ENCODE assay signal across 13 cellular contexts in the genomic region with DNA sequence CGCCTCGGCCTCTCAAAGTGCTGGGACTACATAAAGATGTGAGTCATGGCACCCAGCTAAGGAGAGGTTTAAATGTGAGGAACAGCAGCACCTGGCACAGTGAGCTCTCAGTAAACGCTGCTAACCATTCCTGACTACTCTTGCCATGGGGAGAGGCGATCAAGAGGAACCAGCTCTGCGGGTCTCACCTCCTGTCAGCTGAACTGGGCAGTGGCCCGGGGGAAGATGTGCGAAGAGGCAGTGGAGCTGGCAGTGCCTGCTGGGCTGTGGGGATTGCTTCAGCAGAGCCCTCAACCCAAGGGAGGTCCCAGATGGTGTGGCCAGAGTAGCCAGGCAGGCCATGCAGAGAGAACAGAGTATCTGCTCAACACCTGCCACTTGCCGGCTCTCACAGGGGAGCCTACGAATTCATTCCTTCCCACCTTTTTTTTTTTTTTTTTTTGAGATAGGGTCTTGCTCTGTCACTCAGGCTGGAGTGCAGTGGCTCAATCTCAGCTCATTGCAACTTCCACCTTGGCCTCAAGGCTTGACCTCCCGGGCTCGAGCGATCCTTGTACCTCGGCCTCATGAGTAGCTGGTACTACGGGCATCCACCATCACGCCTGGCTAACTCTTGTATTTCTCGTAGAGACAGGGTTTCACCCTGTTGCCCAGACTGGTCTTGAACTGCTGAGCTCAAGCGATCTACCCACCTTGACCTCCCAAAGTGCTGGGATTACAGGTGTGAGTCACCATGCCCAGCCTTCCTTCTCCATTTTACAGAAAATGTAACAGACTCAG.
DNase-seq lines count a peak whose midpoint lies in the region; ATAC-seq lines count a peak whose summit lies in the region.
"Had no signal": no experiment of that assay in that cellular context is flagged by ENCODE, and none has a peak within 500 bp of the region (broad histone marks: within the 10 kb centered on the region; RNA-seq: fewer than 3 reads in every experiment).

No MANE protein-coding gene starts in this region.

- peak overlapping the region; percentile 93 for H3K27ac Mint-ChIP-seq in dendritic cell treated with granulocyte-macrophage colony-stimulating factor and Interleukin-4, amounts not matched to agents 40 ng/mL and 50 ng/mL, for 4 days
- peak overlapping the region; percentile 84 for H3K27ac Mint-ChIP-seq in stimulated activated effector memory CD8-positive, alpha-beta T cell treated with anti-CD3 and anti-CD28 coated beads, Interleukin-12 subunit alpha, Interleukin-12 subunit beta, amount 100 ng/mL, for 72 hours
- H3K27ac Mint-ChIP-seq: activated T-helper 2 cell treated with anti-CD3 and anti-CD28 coated beads, Interferon-gamma antibody, Interleukin-2, Interleukin-4, amounts not matched to agents 10 μg/mL and 5 μg/mL and 100 μg/mL, durations not matched to agents 14 hours and 24 hours and 36 hours; type B pancreatic cell had no signal

- H3K27me3 Mint-ChIP-seq in dendritic cell treated with granulocyte-macrophage colony-stimulating factor and Interleukin-4, amounts not matched to agents 40 ng/mL and 50 ng/mL, for 4 days, result no peaks in the 10 kb centered on the region
- H3K27me3 Mint-ChIP-seq: central memory CD8-positive, alpha-beta T cell; type B pancreatic cell had no signal

- no peak overlapping the region for H3K4me3 Mint-ChIP-seq in dendritic cell treated with granulocyte-macrophage colony-stimulating factor and Interleukin-4, amounts not matched to agents 40 ng/mL and 50 ng/mL, for 4 days
- H3K4me3 Mint-ChIP-seq in stimulated activated effector memory CD8-positive, alpha-beta T cell treated with anti-CD3 and anti-CD28 coated beads, Interleukin-12 subunit alpha, Interleukin-12 subunit beta, amount 100 ng/mL, for 72 hours, result no peak overlapping the region
- H3K4me3 Mint-ChIP-seq: central memory CD8-positive, alpha-beta T cell; type B pancreatic cell had no signal

- DNase-seq in activated effector memory CD4-positive, alpha-beta T cell treated with anti-CD3 and anti-CD28 coated beads, Interleukin-2, amount 50 U/mL, for 16 hours, result peak; percentile 59
- no peak for DNase-seq in activated effector memory CD4-positive, alpha-beta T cell treated with Interleukin-2 at 50 U/mL for 16 hours
- no peak for DNase-seq in stimulated activated effector memory CD8-positive, alpha-beta T cell treated with anti-CD3 and anti-CD28 coated beads, Interleukin-12 subunit alpha, Interleukin-12 subunit beta, amount 100 ng/mL, for 72 hours (ENCODE audit: low spot score in 2 of 2)
- DNase-seq in HUDEP-2 (lab: John Stamatoyannopoulos, UW; ENCODE audit: unreplicated experiment in 76 of 76), result no peak
- DNase-seq: ACHN; activated CD4-positive, CD25-positive, alpha-beta regulatory T cell; NCI-H146 had no signal

- H3K4me1 Mint-ChIP-seq in dendritic cell treated with granulocyte-macrophage colony-stimulating factor and Interleukin-4, amounts not matched to agents 40 ng/mL and 50 ng/mL, for 4 days (ENCODE audit: low read depth), result peaks cover 71% of the 10 kb centered on the region
- H3K4me1 Mint-ChIP-seq in stimulated activated effector memory CD8-positive, alpha-beta T cell treated with anti-CD3 and anti-CD28 coated beads, Interleukin-12 subunit alpha, Interleukin-12 subunit beta, amount 100 ng/mL, for 72 hours, result peaks cover 46% of the 10 kb centered on the region

- no peak for ATAC-seq in stimulated activated effector memory CD8-positive, alpha-beta T cell treated with anti-CD3 and anti-CD28 coated beads, Interleukin-12 subunit alpha, Interleukin-12 subunit beta, amount 100 ng/mL, for 72 hours
- no peak for ATAC-seq in HG03342 (IDR thresholded peaks at IDR 0.05; ENCODE audit: unreplicated experiment)
- ATAC-seq: sciatic nerve had no signal

- no peaks in the 10 kb centered on the region for H3K9me3 Mint-ChIP-seq in dendritic cell treated with granulocyte-macrophage colony-stimulating factor and Interleukin-4, amounts not matched to agents 40 ng/mL and 50 ng/mL, for 4 days
- no peaks in the 10 kb centered on the region for H3K9me3 Mint-ChIP-seq in stimulated activated effector memory CD8-positive, alpha-beta T cell treated with anti-CD3 and anti-CD28 coated beads, Interleukin-12 subunit alpha, Interleukin-12 subunit beta, amount 100 ng/mL, for 72 hours
- H3K9me3 Mint-ChIP-seq: activated T-helper 2 cell treated with anti-CD3 and anti-CD28 coated beads, Interferon-gamma antibody, Interleukin-2, Interleukin-4, amounts not matched to agents 10 μg/mL and 5 μg/mL and 100 μg/mL, durations not matched to agents 14 hours and 24 hours and 36 hours; central memory CD8-positive, alpha-beta T cell; type B pancreatic cell had no signal

- H3K36me3 Mint-ChIP-seq in dendritic cell treated with granulocyte-macrophage colony-stimulating factor and Interleukin-4, amounts not matched to agents 40 ng/mL and 50 ng/mL, for 4 days (ENCODE audit: low read depth), result peaks cover 87% of the 10 kb centered on the region
- H3K36me3 Mint-ChIP-seq in stimulated activated effector memory CD8-positive, alpha-beta T cell treated with anti-CD3 and anti-CD28 coated beads, Interleukin-12 subunit alpha, Interleukin-12 subunit beta, amount 100 ng/mL, for 72 hours, result peaks cover 83% of the 10 kb centered on the region
- H3K36me3 Mint-ChIP-seq: type B pancreatic cell had no signal

- intact Hi-C loops in dendritic cell treated with granulocyte-macrophage colony-stimulating factor and Interleukin-4, amounts not matched to agents 40 ng/mL and 50 ng/mL, for 4 days (cut with micrococcal nuclease), result no loop called here
